8 cellular contexts compared by ENCODE assay signal in the genomic region with DNA sequence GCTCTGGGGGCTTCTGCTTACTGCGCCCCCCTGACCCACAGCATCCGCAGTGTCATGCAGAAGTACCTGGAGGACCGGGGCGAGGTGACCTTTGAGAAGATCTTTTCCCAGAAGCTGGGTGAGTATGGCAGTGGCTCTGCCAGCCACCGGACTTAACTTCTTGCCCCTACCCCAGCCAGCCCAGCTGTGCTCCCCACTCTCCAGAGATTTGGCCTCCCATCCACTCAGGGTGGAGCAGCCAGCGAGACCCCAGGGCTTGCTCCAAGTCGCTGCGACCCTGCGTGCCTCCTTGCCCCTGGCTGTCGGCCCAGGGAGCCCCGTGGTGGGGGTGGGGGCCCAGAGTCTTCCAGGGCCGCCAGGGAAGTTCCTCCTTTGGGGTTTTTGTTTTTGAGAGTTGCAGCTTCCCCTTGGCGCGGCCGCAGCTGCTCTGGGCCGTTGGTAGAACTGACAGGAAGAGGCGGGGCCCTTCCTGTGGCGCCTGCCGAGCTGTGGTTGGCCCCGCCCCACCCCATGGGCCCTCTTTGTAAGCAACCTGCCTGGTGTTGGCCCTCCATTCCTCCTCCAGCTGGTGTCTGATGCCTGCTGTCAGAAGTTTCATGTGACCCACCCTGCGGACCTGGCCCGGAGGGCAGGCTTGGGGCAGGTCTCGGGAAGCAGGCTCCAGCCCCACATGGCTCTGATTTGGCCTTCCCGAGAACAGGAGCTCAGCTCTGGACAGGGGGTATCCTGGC. TPM values are rescaled to one million over a fixed set of nuclear protein-coding genes. Genes with fewer than 3 reads are reported as not detected.
A peak's percentile ranks its signal among the peaks of the same experiment; 100 is the strongest.
DNase-seq lines count a peak whose midpoint lies in the region; ATAC-seq lines count a peak whose summit lies in the region.

No MANE protein-coding gene starts in this region.

- no peaks in the 10 kb centered on the region for H3K27me3 Mint-ChIP-seq in activated CD4-positive, alpha-beta T cell treated with anti-CD3 and anti-CD28 coated beads, Interleukin-2, amount 10 ng/mL, durations not matched to agents 24 days and 14 days

- H3K36me3 Mint-ChIP-seq in activated CD4-positive, alpha-beta T cell treated with anti-CD3 and anti-CD28 coated beads, Interleukin-2, amount 10 ng/mL, durations not matched to agents 24 days and 14 days (ENCODE audit: low read depth), result peaks cover 57% of the 10 kb centered on the region

- peak overlapping the region; percentile 81 for H3K4me3 Mint-ChIP-seq in activated CD4-positive, alpha-beta T cell treated with anti-CD3 and anti-CD28 coated beads, Interleukin-2, amount 10 ng/mL, durations not matched to agents 24 days and 14 days

- intact Hi-C loops in activated CD4-positive, alpha-beta T cell treated with anti-CD3 and anti-CD28 coated beads, Interleukin-2, amount 10 ng/mL, durations not matched to agents 24 days and 14 days (cut with micrococcal nuclease), result loop anchor here (1.0 to 10.0 kb wide), 5 partner anchors 9 to 757 kb away; partner anchors contain the start of genes NDUFS8 and TCIRG1

- ATAC-seq in GM18502 (IDR thresholded peaks at IDR 0.05; ENCODE audit: poor library complexity, unreplicated experiment), result peak; percentile 73
- peak; percentile 90 for ATAC-seq in HG02678 (IDR thresholded peaks at IDR 0.05; ENCODE audit: unreplicated experiment)

- H3K9me3 Mint-ChIP-seq in activated CD4-positive, alpha-beta T cell treated with anti-CD3 and anti-CD28 coated beads, Interleukin-2, amount 10 ng/mL, durations not matched to agents 24 days and 14 days, result no peaks in the 10 kb centered on the region

- DNase-seq in NCI-H2107 treated with DMSO at 0.1 percent for 48 hours (lab: John Stamatoyannopoulos, UW; ENCODE audit: unreplicated experiment) (peak; percentile 81), dermis microvascular lymphatic vessel endothelial cell (ENCODE audit: low read depth in 2 of 2) (peak; percentile 42 to 89), mesenteric fat pad (ENCODE audit: low spot score) (peak; percentile 95), middle frontal gyrus (ENCODE audit: extremely low spot score, low spot score) (no peak)
- peak; percentile 97 for DNase-seq in activated CD4-positive, alpha-beta T cell treated with anti-CD3 and anti-CD28 coated beads, Interleukin-2, amount 10 ng/mL, durations not matched to agents 24 days and 14 days
- DNase-seq in stimulated activated CD8-positive, alpha-beta memory T cell treated with anti-CD3 and anti-CD28 coated beads, Interleukin-4, amount 100 ng/mL, for 4 hours (ENCODE audit: low read depth in 2 of 2, low spot score in 1 of 2), result peak; percentile 64 to 79

- peak overlapping the region; percentile 99 for H3K27ac Mint-ChIP-seq in activated CD4-positive, alpha-beta T cell treated with anti-CD3 and anti-CD28 coated beads, Interleukin-2, amount 10 ng/mL, durations not matched to agents 24 days and 14 days

- peaks cover 52% of the 10 kb centered on the region for H3K4me1 Mint-ChIP-seq in activated CD4-positive, alpha-beta T cell treated with anti-CD3 and anti-CD28 coated beads, Interleukin-2, amount 10 ng/mL, durations not matched to agents 24 days and 14 days

RNA-seq across cellular contexts. Expression of gene GRK2, which starts 11.1 kb away (rescaled TPM):
- total RNA-seq in activated CD4-positive, alpha-beta T cell treated with anti-CD3 and anti-CD28 coated beads, Interleukin-2, amount 10 ng/mL, durations not matched to agents 24 days and 14 days, result 244 and 248 TPM in 2 replicates
- total RNA-seq in dermis microvascular lymphatic vessel endothelial cell, result 25.9 and 37.7 TPM in 2 replicates
- total RNA-seq in mesenteric fat pad, result 60.2 TPM

RNA-seq across cellular contexts. Expression of gene ANKRD13D, which starts 11.7 kb away (rescaled TPM):
- total RNA-seq in activated CD4-positive, alpha-beta T cell treated with anti-CD3 and anti-CD28 coated beads, Interleukin-2, amount 10 ng/mL, durations not matched to agents 24 days and 14 days, result 114 and 124 TPM in 2 replicates
- total RNA-seq in dermis microvascular lymphatic vessel endothelial cell (17.7 and 24.8 TPM in 2 replicates), mesenteric fat pad (42.5 TPM)

RNA-seq across cellular contexts. Expression of gene SSH3, which starts 25.9 kb away (rescaled TPM):
- total RNA-seq in activated CD4-positive, alpha-beta T cell treated with anti-CD3 and anti-CD28 coated beads, Interleukin-2, amount 10 ng/mL, durations not matched to agents 24 days and 14 days, result 7.1 and 8.1 TPM in 2 replicates
- total RNA-seq in dermis microvascular lymphatic vessel endothelial cell (7.2 and 11.5 TPM in 2 replicates), mesenteric fat pad (19.9 TPM)
